1 cellular context compared by ENCODE assay signal in the genomic region with DNA sequence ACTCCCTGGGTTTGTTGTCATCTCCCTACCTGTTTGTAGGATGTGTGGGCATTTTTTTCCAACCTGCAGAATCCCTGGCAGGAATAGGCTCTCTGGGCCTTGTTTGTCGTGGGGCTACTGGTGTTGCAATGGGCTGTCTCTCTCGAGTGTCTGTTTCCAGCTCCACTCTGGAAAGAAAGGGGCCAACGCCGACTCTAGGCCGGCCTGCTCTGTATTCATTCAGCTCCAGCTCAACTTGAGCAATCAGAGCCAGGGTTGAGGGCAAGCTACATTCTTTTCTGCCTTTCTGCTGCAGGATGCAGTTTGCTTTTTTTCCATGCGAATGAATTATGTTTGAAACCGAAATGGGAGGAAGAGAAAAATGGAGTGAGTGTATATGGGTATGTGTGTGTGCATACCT.
TF ChIP-seq lines count a peak whose summit lies in the region.

No MANE protein-coding gene starts in this region.

TF ChIP-seq in HEK293T, 16 proteins besides CTCF, POLR2A, EP300 and RAD21 (continued from another document):
- TF ChIP-seq, protein P1, sequence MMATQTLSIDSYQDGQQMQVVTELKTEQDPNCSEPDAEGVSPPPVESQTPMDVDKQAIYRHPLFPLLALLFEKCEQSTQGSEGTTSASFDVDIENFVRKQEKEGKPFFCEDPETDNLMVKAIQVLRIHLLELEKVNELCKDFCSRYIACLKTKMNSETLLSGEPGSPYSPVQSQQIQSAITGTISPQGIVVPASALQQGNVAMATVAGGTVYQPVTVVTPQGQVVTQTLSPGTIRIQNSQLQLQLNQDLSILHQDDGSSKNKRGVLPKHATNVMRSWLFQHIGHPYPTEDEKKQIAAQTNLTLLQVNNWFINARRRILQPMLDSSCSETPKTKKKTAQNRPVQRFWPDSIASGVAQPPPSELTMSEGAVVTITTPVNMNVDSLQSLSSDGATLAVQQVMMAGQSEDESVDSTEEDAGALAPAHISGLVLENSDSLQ (IDR thresholded peaks at IDR 0.05), result no peak
